In genomic region chr1:12224092-12224491, GRCh38 we compare ENCODE assay signal across 1 cellular context. TPM values are rescaled to one million over a fixed set of nuclear protein-coding genes. Genes with fewer than 3 reads are reported as not detected.
"Had no signal": no experiment of that assay in that cellular context is flagged by ENCODE, and none has a peak within 500 bp of the region (broad histone marks: within the 10 kb centered on the region; RNA-seq: fewer than 3 reads in every experiment).

No MANE protein-coding gene starts in this region.

RNA-seq across cellular contexts. Expression of gene TNFRSF1B, which starts 57.3 kb away (rescaled TPM):
- total RNA-seq: MCF 10A had no signal
